Comparison of ENCODE assay signal across 24 cellular contexts in the genomic region with DNA sequence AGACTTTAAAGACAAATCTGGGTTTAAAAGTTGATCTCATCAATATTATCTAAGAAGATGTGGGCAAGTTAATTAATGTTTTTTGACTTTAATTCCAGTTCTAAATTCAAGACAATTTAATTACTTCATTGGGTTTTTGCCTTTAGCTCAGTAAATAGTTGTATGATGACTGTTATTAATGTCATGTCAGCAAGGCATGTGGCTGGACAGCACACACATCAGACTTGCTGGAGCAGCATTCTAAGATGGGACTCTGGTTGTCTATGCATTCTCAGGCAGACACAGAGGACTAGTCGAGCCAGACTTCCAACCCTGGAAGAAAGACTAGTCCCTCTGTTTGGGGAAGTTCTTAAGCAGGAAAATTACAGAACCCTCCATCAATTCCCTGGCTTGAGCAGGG.
"Had no signal": no experiment of that assay in that cellular context is flagged by ENCODE, and none has a peak within 500 bp of the region (broad histone marks: within the 10 kb centered on the region; RNA-seq: fewer than 3 reads in every experiment).

No MANE protein-coding gene starts in this region.

- H3K27ac ChIP-seq: adrenal gland, breast epithelium, epithelial cell of prostate, ovary, prostate gland, testis, vagina had no signal

- FAIRE-seq: astrocyte, frontal cortex, islet of Langerhans had no signal

- H3K36me3 ChIP-seq: adrenal gland, breast epithelium, ovary, prostate gland, vagina had no signal

- H3K27me3 ChIP-seq: adrenal gland, breast epithelium, ovary, testis, vagina had no signal

- H3K4me1 ChIP-seq: adrenal gland, breast epithelium, testis had no signal

- H3K4me3 ChIP-seq: adrenal gland, breast epithelium, ovary, prostate gland, testis, vagina had no signal

- DNase-seq: activated B cell treated with CpG ODN at 0.5 μM for 24 hours; activated CD4-positive, alpha-beta T cell treated with anti-CD3 and anti-CD28 coated beads for 36 hours; activated CD4-positive, alpha-beta T cell treated with anti-CD3 and anti-CD28 coated beads, Interleukin-2, amount 50 U/mL, for 4 hours; activated CD8-positive, alpha-beta memory T cell treated with anti-CD3 and anti-CD28 coated beads, Interleukin-2, amount 50 U/mL, for 48 hours; activated naive CD4-positive, alpha-beta T cell; activated T-cell treated with anti-CD3 and anti-CD28 coated beads, Interleukin-2, amount 50 U/mL, for 4 hours; adrenal gland; cortex of kidney; endodermal cell; hypothalamus; left cardiac atrium; ovary; stimulated activated CD4-positive, alpha-beta T cell treated with anti-CD3 and anti-CD28 coated beads, Interleukin-1b, Interleukin-23, amount 100 ng/mL, for 48 hours; T-helper 17 cell; testis had no signal

- ATAC-seq: activated CD4-positive, alpha-beta T cell treated with anti-CD3 and anti-CD28 coated beads for 36 hours; activated T-cell treated with anti-CD3 and anti-CD28 coated beads, Interleukin-2, amount 50 U/mL, for 4 hours; left cardiac atrium; natural killer cell treated with Interleukin-12 subunit alpha and Interleukin-12 subunit beta and Interleukin-15 and Interleukin-18, amount 100 ng/mL, for 72 hours; stimulated activated effector memory CD8-positive, alpha-beta T cell treated with anti-CD3 and anti-CD28 coated beads, Interleukin-12 subunit alpha, Interleukin-12 subunit beta, amount 100 ng/mL, for 72 hours; T-helper 17 cell had no signal

- H3K9me3 ChIP-seq: adrenal gland, breast epithelium, ovary, prostate gland, testis, vagina had no signal
